Comparison of ENCODE assay signal across 33 cellular contexts in genomic region chr18:46588971-46589660, GRCh38.
"Had no signal": no experiment of that assay in that cellular context is flagged by ENCODE, and none has a peak within 500 bp of the region (broad histone marks: within the 10 kb centered on the region; RNA-seq: fewer than 3 reads in every experiment).

No MANE protein-coding gene starts in this region.

- H3K4me1 Mint-ChIP-seq: activated B cell treated with CpG ODN at 0.5 μM for 24 hours; activated CD4-positive, alpha-beta memory T cell treated with anti-CD3 and anti-CD28 coated beads, Interleukin-2, amount 10 ng/mL, durations not matched to agents 7 days and 5 days; activated CD4-positive, alpha-beta T cell treated with anti-CD3 and anti-CD28 coated beads, Interleukin-2, amount 10 ng/mL, durations not matched to agents 7 days and 5 days; activated naive CD4-positive, alpha-beta T cell treated with anti-CD3 and anti-CD28 coated beads, Interleukin-2, amount 10 ng/mL, durations not matched to agents 7 days and 5 days; activated naive CD8-positive, alpha-beta T cell treated with anti-CD3 and anti-CD28 coated beads, Interleukin-2, amount 10 ng/mL, durations not matched to agents 7 days and 5 days; central memory CD8-positive, alpha-beta T cell; T-helper 17 cell had no signal

- H3K4me1 ChIP-seq: ascending aorta, breast epithelium, esophagus squamous epithelium, gastroesophageal sphincter had no signal

- H3K4me3 Mint-ChIP-seq: activated B cell treated with CpG ODN at 0.5 μM for 24 hours; activated CD4-positive, alpha-beta memory T cell treated with anti-CD3 and anti-CD28 coated beads, Interleukin-2, amount 10 ng/mL, durations not matched to agents 7 days and 5 days; activated CD4-positive, alpha-beta T cell treated with anti-CD3 and anti-CD28 coated beads, Interleukin-2, amount 10 ng/mL, durations not matched to agents 7 days and 5 days; activated naive CD4-positive, alpha-beta T cell treated with anti-CD3 and anti-CD28 coated beads, Interleukin-2, amount 10 ng/mL, durations not matched to agents 7 days and 5 days; activated naive CD8-positive, alpha-beta T cell treated with anti-CD3 and anti-CD28 coated beads, Interleukin-2, amount 10 ng/mL, durations not matched to agents 7 days and 5 days; activated T-cell treated with anti-CD3 and anti-CD28 coated beads, Interleukin-2, amount 50 U/mL, for 24 hours; activated T-cell treated with anti-CD3 and anti-CD28 coated beads, Interleukin-2, amount 50 U/mL, for 72 hours; brain; central memory CD8-positive, alpha-beta T cell; dendritic cell treated with granulocyte-macrophage colony-stimulating factor and Interleukin-4, amounts not matched to agents 40 ng/mL and 50 ng/mL, for 4 days; endodermal cell; T-helper 17 cell; T-helper 2 cell treated with Interferon-gamma antibody and Interleukin-4, amounts not matched to agents 5 μg/mL and 100 μg/mL, for 36 hours had no signal

- H3K36me3 ChIP-seq: ascending aorta, breast epithelium, esophagus squamous epithelium, gastroesophageal sphincter, WERI-Rb-1 had no signal

- H3K27ac ChIP-seq: ascending aorta, breast epithelium, coronary artery, dorsolateral prefrontal cortex, esophagus squamous epithelium, gastroesophageal sphincter, WERI-Rb-1 had no signal

- H3K36me3 Mint-ChIP-seq: activated naive CD4-positive, alpha-beta T cell treated with anti-CD3 and anti-CD28 coated beads, Interleukin-2, amount 10 ng/mL, durations not matched to agents 7 days and 5 days; activated naive CD4-positive, alpha-beta T cell treated with anti-CD3 and anti-CD28 coated beads, Interleukin-2, amount 50 U/mL, for 72 hours; activated naive CD8-positive, alpha-beta T cell treated with anti-CD3 and anti-CD28 coated beads, Interleukin-2, amount 10 ng/mL, durations not matched to agents 7 days and 5 days; brain had no signal

- DNase-seq: activated B cell treated with CpG ODN at 0.5 μM for 24 hours; activated CD4-positive, alpha-beta memory T cell treated with anti-CD3 and anti-CD28 coated beads, Interleukin-2, amount 10 ng/mL, durations not matched to agents 7 days and 5 days; activated CD4-positive, alpha-beta T cell treated with anti-CD3 and anti-CD28 coated beads, Interleukin-2, amount 10 ng/mL, durations not matched to agents 7 days and 5 days; activated CD4-positive, alpha-beta T cell treated with anti-CD3 and anti-CD28 coated beads, Interleukin-2, amount 50 U/mL, for 4 hours; activated CD8-positive, alpha-beta memory T cell treated with anti-CD3 and anti-CD28 coated beads, Interleukin-2, amount 50 U/mL, for 48 hours; activated gamma-delta T cell; activated naive CD4-positive, alpha-beta T cell; activated naive CD4-positive, alpha-beta T cell treated with anti-CD3 and anti-CD28 coated beads, Interleukin-2, amount 10 ng/mL, durations not matched to agents 7 days and 5 days; activated naive CD8-positive, alpha-beta T cell treated with anti-CD3 and anti-CD28 coated beads, Interleukin-2, amount 10 ng/mL, durations not matched to agents 7 days and 5 days; activated T-cell treated with anti-CD3 and anti-CD28 coated beads for 4 hours; activated T-cell treated with anti-CD3 and anti-CD28 coated beads, Interleukin-2, amount 50 U/mL, for 24 hours; activated T-cell treated with anti-CD3 and anti-CD28 coated beads, Interleukin-2, amount 50 U/mL, for 72 hours; dorsolateral prefrontal cortex; effector memory CD4-positive, alpha-beta T cell; endodermal cell; erythroblast; esophagus squamous epithelium; foreskin melanocyte; head of caudate nucleus; T-helper 1 cell; T-helper 17 cell; T1000; WERI-Rb-1 had no signal

- H3K27ac Mint-ChIP-seq: activated B cell treated with CpG ODN at 0.5 μM for 24 hours; activated CD4-positive, alpha-beta memory T cell treated with anti-CD3 and anti-CD28 coated beads, Interleukin-2, amount 10 ng/mL, durations not matched to agents 7 days and 5 days; activated CD4-positive, alpha-beta T cell treated with anti-CD3 and anti-CD28 coated beads, Interleukin-2, amount 10 ng/mL, durations not matched to agents 7 days and 5 days; activated naive CD4-positive, alpha-beta T cell treated with anti-CD3 and anti-CD28 coated beads, Interleukin-2, amount 10 ng/mL, durations not matched to agents 7 days and 5 days; activated naive CD4-positive, alpha-beta T cell treated with anti-CD3 and anti-CD28 coated beads, Interleukin-2, amount 50 U/mL, for 72 hours; activated naive CD8-positive, alpha-beta T cell treated with anti-CD3 and anti-CD28 coated beads, Interleukin-2, amount 10 ng/mL, durations not matched to agents 7 days and 5 days; activated T-cell treated with anti-CD3 and anti-CD28 coated beads, Interleukin-2, amount 50 U/mL, for 24 hours; activated T-cell treated with anti-CD3 and anti-CD28 coated beads, Interleukin-2, amount 50 U/mL, for 72 hours; brain; dendritic cell treated with granulocyte-macrophage colony-stimulating factor and Interleukin-4, amounts not matched to agents 40 ng/mL and 50 ng/mL, for 4 days; endodermal cell; T-helper 17 cell; T-helper 2 cell treated with Interferon-gamma antibody and Interleukin-4, amounts not matched to agents 5 μg/mL and 100 μg/mL, for 36 hours had no signal

- ATAC-seq: activated CD4-positive, CD25-positive, alpha-beta regulatory T cell treated with anti-CD3 and anti-CD28 coated beads, Interleukin-2, amount 50 U/mL, for 24 hours; activated naive CD4-positive, alpha-beta T cell treated with anti-CD3 and anti-CD28 coated beads, Interleukin-2, amount 50 U/mL, for 72 hours; activated T-cell treated with anti-CD3 and anti-CD28 coated beads, Interleukin-2, amount 50 U/mL, for 72 hours; gastroesophageal sphincter; T-helper 17 cell had no signal

- H3K9me3 Mint-ChIP-seq: activated B cell treated with CpG ODN at 0.5 μM for 24 hours; activated CD4-positive, alpha-beta memory T cell treated with anti-CD3 and anti-CD28 coated beads, Interleukin-2, amount 10 ng/mL, durations not matched to agents 7 days and 5 days; activated CD4-positive, alpha-beta T cell treated with anti-CD3 and anti-CD28 coated beads, Interleukin-2, amount 10 ng/mL, durations not matched to agents 7 days and 5 days; activated naive CD4-positive, alpha-beta T cell treated with anti-CD3 and anti-CD28 coated beads, Interleukin-2, amount 10 ng/mL, durations not matched to agents 7 days and 5 days; activated naive CD4-positive, alpha-beta T cell treated with anti-CD3 and anti-CD28 coated beads, Interleukin-2, amount 50 U/mL, for 72 hours; activated naive CD8-positive, alpha-beta T cell treated with anti-CD3 and anti-CD28 coated beads, Interleukin-2, amount 10 ng/mL, durations not matched to agents 7 days and 5 days; activated T-cell treated with anti-CD3 and anti-CD28 coated beads, Interleukin-2, amount 50 U/mL, for 24 hours; activated T-cell treated with anti-CD3 and anti-CD28 coated beads, Interleukin-2, amount 50 U/mL, for 72 hours; central memory CD8-positive, alpha-beta T cell; dendritic cell treated with granulocyte-macrophage colony-stimulating factor and Interleukin-4, amounts not matched to agents 40 ng/mL and 50 ng/mL, for 4 days; endodermal cell; T-helper 2 cell treated with Interferon-gamma antibody and Interleukin-4, amounts not matched to agents 5 μg/mL and 100 μg/mL, for 36 hours had no signal

- H3K4me3 ChIP-seq: ascending aorta, breast epithelium, coronary artery, dorsolateral prefrontal cortex, esophagus squamous epithelium, gastroesophageal sphincter had no signal

- H3K27me3 Mint-ChIP-seq: dendritic cell treated with granulocyte-macrophage colony-stimulating factor and Interleukin-4, amounts not matched to agents 40 ng/mL and 50 ng/mL, for 4 days had no signal

- H3K9me3 ChIP-seq: ascending aorta, breast epithelium, esophagus squamous epithelium, gastroesophageal sphincter had no signal

- H3K27me3 ChIP-seq: ascending aorta, breast epithelium, dorsolateral prefrontal cortex, esophagus squamous epithelium had no signal
